16 cellular contexts compared by ENCODE assay signal in the genomic region with DNA sequence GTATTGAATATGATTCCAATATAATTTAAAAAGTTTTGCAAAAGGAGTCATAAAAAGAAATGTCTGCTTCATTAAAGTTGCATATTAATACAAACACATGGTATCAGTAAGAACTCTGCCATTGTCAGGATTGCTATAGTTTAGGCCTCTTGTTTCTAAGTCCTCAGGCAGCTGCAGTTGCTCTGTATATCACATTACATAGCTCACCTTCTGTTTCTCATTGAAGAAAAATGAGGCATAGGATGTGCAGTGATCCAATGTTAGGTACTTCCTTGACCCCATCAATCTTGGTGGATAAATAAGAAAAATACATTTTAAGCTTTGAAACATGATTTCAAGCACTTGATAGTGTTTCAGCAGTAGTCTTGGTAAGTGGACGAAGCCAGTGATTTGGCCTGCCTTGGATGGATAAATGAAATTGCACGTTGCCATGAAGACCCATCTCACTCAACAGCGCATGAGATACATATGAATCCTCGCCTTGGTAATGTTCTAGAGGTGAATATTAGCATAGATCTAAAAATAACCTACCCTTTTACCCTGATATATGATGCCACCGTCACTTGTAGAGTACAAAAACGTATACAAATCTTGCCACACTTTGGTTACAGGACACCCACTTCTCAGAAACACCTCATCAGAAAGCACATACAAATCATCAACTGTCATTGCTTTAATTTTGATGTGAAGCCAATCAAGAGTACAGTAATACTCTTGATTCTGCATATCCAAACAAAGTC. TPM values are rescaled to one million over a fixed set of nuclear protein-coding genes. Genes with fewer than 3 reads are reported as not detected.
DNase-seq lines count a peak whose midpoint lies in the region; ATAC-seq and TF ChIP-seq lines count a peak whose summit lies in the region.
"Had no signal": no experiment of that assay in that cellular context is flagged by ENCODE, and none has a peak within 500 bp of the region (broad histone marks: within the 10 kb centered on the region; RNA-seq: fewer than 3 reads in every experiment).

No MANE protein-coding gene starts in this region.

- no peaks in the 10 kb centered on the region for H3K27me3 ChIP-seq in SK-N-SH (ENCODE audit: insufficient read depth)
- H3K27me3 ChIP-seq in sigmoid colon = no peaks in the 10 kb centered on the region
- H3K27me3 ChIP-seq: BLaER1 treated with 17β-estradiol and CSF1 and Interleukin-3, amounts not matched to agents 10 nM and 100 nM had no signal

- WGBS in SK-N-SH (ENCODE audit: low lambda C conversion rate) = 95% methylated on average over 6 of the region's 6 CpGs
- 90 to 91% methylated on average over 6 of the region's 6 CpGs for WGBS in sigmoid colon, 2 donors

- TF ChIP-seq CTCF in SK-N-SH (IDR thresholded peaks at IDR 0.05) (no peak), progenitor cell of endocrine pancreas (IDR thresholded peaks at IDR 0.05; ENCODE audit: unreplicated experiment) (no peak), sigmoid colon (IDR thresholded peaks at IDR 0.05) (no peak)

- no peaks in the 10 kb centered on the region for H3K27me3 Mint-ChIP-seq in progenitor cell of endocrine pancreas

- POLR2A ChIA-PET in SK-N-SH (lab: Yijun Ruan, JAX) = no interaction called here

- peaks cover 16% of the 10 kb centered on the region for H3K36me3 Mint-ChIP-seq in progenitor cell of endocrine pancreas (ENCODE audit: insufficient read depth)

- H4K20me1 ChIP-seq in SK-N-SH (ENCODE audit: insufficient read depth) = no peaks in the 10 kb centered on the region

- no peak overlapping the region for H3K4me3 Mint-ChIP-seq in progenitor cell of endocrine pancreas (ENCODE audit: low read depth)
- H3K4me3 Mint-ChIP-seq: CD4-positive, CD25-positive, alpha-beta regulatory T cell had no signal

- H2AFZ ChIP-seq in SK-N-SH (ENCODE audit: low read depth) = no peak overlapping the region

- H3K27ac Mint-ChIP-seq in progenitor cell of endocrine pancreas = peak overlapping the region; percentile 1
- H3K27ac Mint-ChIP-seq: CD4-positive, CD25-positive, alpha-beta regulatory T cell had no signal

- H3K9me3 Mint-ChIP-seq in progenitor cell of endocrine pancreas (ENCODE audit: low read depth) = peaks cover 15% of the 10 kb centered on the region

- peaks cover 21% of the 10 kb centered on the region; the same call in 1 of the 2 replicates for H3K79me2 ChIP-seq in SK-N-SH (ENCODE audit: insufficient read depth)

- no peaks in the 10 kb centered on the region for H3K9me2 ChIP-seq in SK-N-SH

- H3K27ac ChIP-seq in SK-N-SH (ENCODE audit: low read depth in 2 of 2, low read length in 1 of 2) = no peak overlapping the region
- no peak overlapping the region for H3K27ac ChIP-seq in sigmoid colon
- H3K27ac ChIP-seq: BLaER1 treated with 17β-estradiol and CSF1 and Interleukin-3, amounts not matched to agents 10 nM and 100 nM had no signal

- H3K4me3 ChIP-seq in SK-N-SH (ENCODE audit: low read depth in 2 of 2, low read length in 1 of 2) = no peak overlapping the region
- no peak overlapping the region for H3K4me3 ChIP-seq in sigmoid colon
- H3K4me3 ChIP-seq: BLaER1 treated with 17β-estradiol and CSF1 and Interleukin-3, amounts not matched to agents 10 nM and 100 nM; HAP-1 had no signal

- DNase-seq in SK-N-SH (no peak), NCI-H524 (lab: John Stamatoyannopoulos, UW) (peak; percentile 18 to 53), progenitor cell of endocrine pancreas (ENCODE audit: low spot score, unreplicated experiment) (no peak), sigmoid colon (no peak), GDM1 (lab: John Stamatoyannopoulos, UW) (no peak)
- DNase-seq: ACHN; Calu3; CD4-positive, CD25-positive, alpha-beta regulatory T cell; DMS153; DMS79 treated with DMSO at 0.1 percent for 48 hours; EL; GOT3 had no signal

- intact Hi-C loops in sigmoid colon (cut with DNase I) = no loop called here

- peaks cover 1% of the 10 kb centered on the region for H3K4me1 Mint-ChIP-seq in progenitor cell of endocrine pancreas (ENCODE audit: low read depth)

- peak; percentile 37; the same call in 1 of the 3 replicates for ATAC-seq in SK-N-SH treated with all-trans-retinoic acid at 6 μM for 48 hours
- no peak for ATAC-seq in GM21360 (IDR thresholded peaks at IDR 0.05; ENCODE audit: unreplicated experiment)

- no peak overlapping the region for H3K4me2 ChIP-seq in SK-N-SH

- TF ChIP-seq EP300 in SK-N-SH (IDR thresholded peaks at IDR 0.05; ENCODE audit: borderline replicate concordance in 1 of 2, low read depth in 1 of 2, low read length in 1 of 2) (no peak), sigmoid colon (IDR thresholded peaks at IDR 0.05) (no peak)

- peaks cover 6% of the 10 kb centered on the region for H3F3A ChIP-seq in SK-N-SH (replicated peaks; ENCODE audit: insufficient read depth)

- CTCF ChIA-PET in SK-N-SH (lab: Yijun Ruan, JAX) = interaction anchor here (0.6 kb wide), 1 partner anchor 10 kb away, joined by 3 read pairs; no protein-coding TSS in a partner anchor

- no peak overlapping the region for H3K9ac ChIP-seq in SK-N-SH
- H3K9ac ChIP-seq: BLaER1 treated with 17β-estradiol and CSF1 and Interleukin-3, amounts not matched to agents 10 nM and 100 nM had no signal

- H3K4me1 ChIP-seq in SK-N-SH (ENCODE audit: control insufficient read depth in 1 of 2, insufficient read depth in 2 of 2, low read depth in 1 of 2, low read length in 1 of 2) = peaks cover 0 to 2% of the 10 kb centered on the region in 2 experiments; a peak in 1 of 4 replicates
- no peaks in the 10 kb centered on the region for H3K4me1 ChIP-seq in sigmoid colon
- H3K4me1 ChIP-seq: HAP-1 had no signal

- H3K36me3 ChIP-seq in SK-N-SH (replicated peaks in 1 of 2; ENCODE audit: control insufficient read depth in 1 of 2, insufficient read depth in 2 of 2, low read length in 1 of 2) (no peaks in the 10 kb centered on the region), sigmoid colon (no peaks in the 10 kb centered on the region)
- H3K36me3 ChIP-seq: HAP-1 had no signal

- no peak for TF ChIP-seq RAD21 in SK-N-SH (IDR thresholded peaks at IDR 0.05; ENCODE audit: low read length)

- H3K9me3 ChIP-seq in SK-N-SH (peaks cover 9% of the 10 kb centered on the region), sigmoid colon (no peaks in the 10 kb centered on the region)

- TF ChIP-seq POLR2A in sigmoid colon (IDR thresholded peaks at IDR 0.05) = no peak

TF ChIP-seq in SK-N-SH treated with all-trans-retinoic acid at 6 μM for 48 hours, 23 proteins besides CTCF, POLR2A, EP300 and RAD21 (continues in another document):
- TF ChIP-seq, protein P1, sequence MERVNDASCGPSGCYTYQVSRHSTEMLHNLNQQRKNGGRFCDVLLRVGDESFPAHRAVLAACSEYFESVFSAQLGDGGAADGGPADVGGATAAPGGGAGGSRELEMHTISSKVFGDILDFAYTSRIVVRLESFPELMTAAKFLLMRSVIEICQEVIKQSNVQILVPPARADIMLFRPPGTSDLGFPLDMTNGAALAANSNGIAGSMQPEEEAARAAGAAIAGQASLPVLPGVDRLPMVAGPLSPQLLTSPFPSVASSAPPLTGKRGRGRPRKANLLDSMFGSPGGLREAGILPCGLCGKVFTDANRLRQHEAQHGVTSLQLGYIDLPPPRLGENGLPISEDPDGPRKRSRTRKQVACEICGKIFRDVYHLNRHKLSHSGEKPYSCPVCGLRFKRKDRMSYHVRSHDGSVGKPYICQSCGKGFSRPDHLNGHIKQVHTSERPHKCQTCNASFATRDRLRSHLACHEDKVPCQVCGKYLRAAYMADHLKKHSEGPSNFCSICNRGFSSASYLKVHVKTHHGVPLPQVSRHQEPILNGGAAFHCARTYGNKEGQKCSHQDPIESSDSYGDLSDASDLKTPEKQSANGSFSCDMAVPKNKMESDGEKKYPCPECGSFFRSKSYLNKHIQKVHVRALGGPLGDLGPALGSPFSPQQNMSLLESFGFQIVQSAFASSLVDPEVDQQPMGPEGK (CRISPR knock-in tag; IDR thresholded peaks at IDR 0.05; ENCODE audit: borderline replicate concordance) = no peak
- no peak for TF ChIP-seq ZNF8 (CRISPR knock-in tag; IDR thresholded peaks at IDR 0.05)

TF ChIP-seq in SK-N-SH, 30 proteins besides CTCF, POLR2A, EP300 and RAD21:
- TF ChIP-seq GABPA (IDR thresholded peaks at IDR 0.05; ENCODE audit: low read depth) (no peak), SMC3 (IDR thresholded peaks at IDR 0.05; ENCODE audit: low read depth, low read length) (no peak), POLR2AphosphoS5 (IDR thresholded peaks at IDR 0.05; ENCODE audit: low read depth, low read length) (no peak), MAX (IDR thresholded peaks at IDR 0.05; ENCODE audit: low read depth) (no peak), RXRA (IDR thresholded peaks at IDR 0.05; ENCODE audit: borderline replicate concordance, low read depth) (no peak)
- TF ChIP-seq, protein P2, sequence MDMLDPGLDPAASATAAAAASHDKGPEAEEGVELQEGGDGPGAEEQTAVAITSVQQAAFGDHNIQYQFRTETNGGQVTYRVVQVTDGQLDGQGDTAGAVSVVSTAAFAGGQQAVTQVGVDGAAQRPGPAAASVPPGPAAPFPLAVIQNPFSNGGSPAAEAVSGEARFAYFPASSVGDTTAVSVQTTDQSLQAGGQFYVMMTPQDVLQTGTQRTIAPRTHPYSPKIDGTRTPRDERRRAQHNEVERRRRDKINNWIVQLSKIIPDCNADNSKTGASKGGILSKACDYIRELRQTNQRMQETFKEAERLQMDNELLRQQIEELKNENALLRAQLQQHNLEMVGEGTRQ (IDR thresholded peaks at IDR 0.05; ENCODE audit: borderline replicate concordance, low read depth, low read length) = no peak
- TF ChIP-seq, protein P3, sequence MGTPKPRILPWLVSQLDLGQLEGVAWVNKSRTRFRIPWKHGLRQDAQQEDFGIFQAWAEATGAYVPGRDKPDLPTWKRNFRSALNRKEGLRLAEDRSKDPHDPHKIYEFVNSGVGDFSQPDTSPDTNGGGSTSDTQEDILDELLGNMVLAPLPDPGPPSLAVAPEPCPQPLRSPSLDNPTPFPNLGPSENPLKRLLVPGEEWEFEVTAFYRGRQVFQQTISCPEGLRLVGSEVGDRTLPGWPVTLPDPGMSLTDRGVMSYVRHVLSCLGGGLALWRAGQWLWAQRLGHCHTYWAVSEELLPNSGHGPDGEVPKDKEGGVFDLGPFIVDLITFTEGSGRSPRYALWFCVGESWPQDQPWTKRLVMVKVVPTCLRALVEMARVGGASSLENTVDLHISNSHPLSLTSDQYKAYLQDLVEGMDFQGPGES (IDR thresholded peaks at IDR 0.05; ENCODE audit: low read depth, low read length) = no peak

RNA-seq across cellular contexts. Expression of gene ZFYVE9, which starts 25.3 kb away (rescaled TPM):
- polyA plus RNA-seq in SK-N-SH (2012; rRNA removed) = 4.1 and 5.4 TPM in 2 replicates
- 5.9 and 6.4 TPM in 2 replicates for polyA plus RNA-seq in SK-N-SH (2012; cell fraction: cytosol; rRNA removed)
- 2.5 and 5.3 TPM in 2 replicates for polyA plus RNA-seq in SK-N-SH (2012; cell fraction: nucleus; rRNA removed)
- total RNA-seq in progenitor cell of endocrine pancreas = 40.0 and 40.3 TPM in 2 replicates
- 10 to 100 TPM; 25.9 to 36.3 (median 28.8) TPM for total RNA-seq in sigmoid colon
- polyA plus RNA-seq in sigmoid colon = 1 to 10 TPM; 4.7 to 7.2 (median 5.4) TPM

Comparison
In these comparisons a context has a peak if more than half of its experiments do, and no peak if none do; other contexts are left out.
1. DNase-seq: peak in NCI-H524 (2 of 2); none in SK-N-SH (single experiment), progenitor cell of endocrine pancreas (single experiment), sigmoid colon (single experiment) and GDM1 (single experiment).